In genomic region chr1:10727703-10728348, GRCh38 we compare ENCODE assay signal across 18 cellular contexts.
DNase-seq lines count a peak whose midpoint lies in the region; ATAC-seq, FAIRE-seq and TF ChIP-seq lines count a peak whose summit lies in the region.
"Had no signal": no experiment of that assay in that cellular context is flagged by ENCODE, and none has a peak within 500 bp of the region (broad histone marks: within the 10 kb centered on the region; RNA-seq: fewer than 3 reads in every experiment).

No MANE protein-coding gene starts in this region.

- H3K9me3 ChIP-seq in H1 (ENCODE audit: insufficient read depth in 2 of 2, low read depth in 1 of 2, low read length in 1 of 2) = no peaks in the 10 kb centered on the region
- no peaks in the 10 kb centered on the region for H3K9me3 ChIP-seq in neural progenitor cell (ENCODE audit: low read depth)
- H3K9me3 ChIP-seq in trophoblast cell (ENCODE audit: insufficient read depth, low read depth, low read length) = peaks cover 3% of the 10 kb centered on the region
- H3K9me3 ChIP-seq: vagina had no signal

- H3K79me1 ChIP-seq in H1 (ENCODE audit: low read depth, low read length) (no peaks in the 10 kb centered on the region), trophoblast cell (ENCODE audit: low read length) (no peaks in the 10 kb centered on the region)

- H3K36me3 Mint-ChIP-seq in neural progenitor cell = no peaks in the 10 kb centered on the region
- H3K36me3 Mint-ChIP-seq: activated naive CD8-positive, alpha-beta T cell treated with anti-CD3 and anti-CD28 coated beads, Interleukin-2, amount 10 ng/mL, durations not matched to agents 7 days and 5 days; stimulated activated effector memory CD8-positive, alpha-beta T cell treated with anti-CD3 and anti-CD28 coated beads, Interleukin-12 subunit alpha, Interleukin-12 subunit beta, amount 100 ng/mL, for 72 hours had no signal

- no peak overlapping the region for H3K27ac ChIP-seq in H1 (ENCODE audit: low read depth, low read length)
- H3K27ac ChIP-seq in neural progenitor cell = peak overlapping the region; percentile 97
- H3K27ac ChIP-seq in trophoblast cell (ENCODE audit: low read depth, low read length) = no peak overlapping the region
- H3K27ac ChIP-seq: GM23248, vagina had no signal

- H3K4me1 ChIP-seq in H1 (replicated peaks in 1 of 4; ENCODE audit: control insufficient read depth in 3 of 4, insufficient read depth in 4 of 4, low read length in 3 of 4) (peaks cover 0 to 9% (median 3%) of the 10 kb centered on the region in 4 experiments; a peak in 5 of 7 replicates), neural progenitor cell (peaks cover 47% of the 10 kb centered on the region), trophoblast cell (ENCODE audit: control insufficient read depth in 1 of 2, insufficient read depth in 2 of 2, low read length in 2 of 2) (no peaks in the 10 kb centered on the region)

- no peak for FAIRE-seq in H1 (lab: Jason Lieb, UNC)
- FAIRE-seq: endometrium had no signal

- H3K27ac Mint-ChIP-seq in neural progenitor cell = peak overlapping the region; percentile 99
- H3K27ac Mint-ChIP-seq: activated naive CD8-positive, alpha-beta T cell treated with anti-CD3 and anti-CD28 coated beads, Interleukin-2, amount 10 ng/mL, durations not matched to agents 7 days and 5 days; B cell; stimulated activated effector memory CD8-positive, alpha-beta T cell treated with anti-CD3 and anti-CD28 coated beads, Interleukin-12 subunit alpha, Interleukin-12 subunit beta, amount 100 ng/mL, for 72 hours had no signal

- H3K4me1 Mint-ChIP-seq in neural progenitor cell = peaks cover 75% of the 10 kb centered on the region
- H3K4me1 Mint-ChIP-seq: activated naive CD8-positive, alpha-beta T cell treated with anti-CD3 and anti-CD28 coated beads, Interleukin-2, amount 10 ng/mL, durations not matched to agents 7 days and 5 days; B cell; stimulated activated effector memory CD8-positive, alpha-beta T cell treated with anti-CD3 and anti-CD28 coated beads, Interleukin-12 subunit alpha, Interleukin-12 subunit beta, amount 100 ng/mL, for 72 hours had no signal

- no peak overlapping the region; the same call in none of the 2 replicates for H4K8ac ChIP-seq in H1 (ENCODE audit: extremely low read depth, insufficient read depth, low read length)
- no peak overlapping the region for H4K8ac ChIP-seq in trophoblast cell (ENCODE audit: low read depth, low read length)

- no peak overlapping the region; the same call in 1 of the 2 replicates for H2BK15ac ChIP-seq in H1 (ENCODE audit: low read length)

- no peak for TF ChIP-seq POLR2A in H1 (IDR thresholded peaks at IDR 0.05; ENCODE audit: control extremely low read depth in 1 of 2, low read depth in 2 of 2, low read length in 2 of 2)

- H3K4ac ChIP-seq in H1 (replicated peaks; ENCODE audit: insufficient read length, low read depth, low read length) (no peak overlapping the region), trophoblast cell (ENCODE audit: low read depth, low read length) (no peak overlapping the region)

- H3K23me2 ChIP-seq in H1 (ENCODE audit: low read depth, low read length) = no peaks in the 10 kb centered on the region

- H3K36me3 ChIP-seq in H1 (ENCODE audit: control insufficient read depth in 2 of 4, insufficient read depth in 4 of 4, low read length in 3 of 4) (no peaks in the 10 kb centered on the region), neural progenitor cell (no peaks in the 10 kb centered on the region), trophoblast cell (ENCODE audit: control insufficient read depth in 1 of 2, insufficient read depth in 2 of 2, low read length in 2 of 2) (no peaks in the 10 kb centered on the region)
- H3K36me3 ChIP-seq: vagina had no signal

- H4K5ac ChIP-seq in H1 (ENCODE audit: insufficient read length, low read depth, low read length) = no peak overlapping the region

- H4K12ac ChIP-seq in trophoblast cell (ENCODE audit: low read depth, low read length) = no peak overlapping the region

- H4K91ac ChIP-seq in H1 (replicated peaks; ENCODE audit: insufficient read length, low read length) = no peak overlapping the region
- no peak overlapping the region for H4K91ac ChIP-seq in trophoblast cell (ENCODE audit: low read depth, low read length)

- 93% methylated on average over 19 of the region's 19 CpGs; no CpG with 5 or more reads in 1 of the 2 experiments for WGBS in H1 (ENCODE audit: extremely low coverage in 1 of 2, insufficient coverage in 1 of 2, insufficient read length in 1 of 2, insufficient replicate concordance in 2 of 2, low coverage in 1 of 2, low lambda C conversion rate in 2 of 2, missing lambda C conversion rate in 1 of 2), 2 experiments
- WGBS in trophoblast cell (ENCODE audit: extremely low coverage, insufficient coverage, insufficient read length) = no CpG with 5 or more reads among the region's 19 CpGs

- DNase-seq in DMS153 (lab: John Stamatoyannopoulos, UW) (peak; percentile 85), NCI-H2081 (lab: John Stamatoyannopoulos, UW) (peak; percentile 80 to 90), H1 (ENCODE audit: low read depth in 1 of 2, low spot score in 2 of 2) (no peak), neural progenitor cell (ENCODE audit: low spot score) (no peak), trophoblast cell (no peak), HPDE6-E6E7 (ENCODE audit: extremely low spot score) (no peak), T-helper 2 cell (no peak)
- DNase-seq: activated CD4-positive, alpha-beta T cell treated with anti-CD3 and anti-CD28 coated beads for 4 hours; activated naive CD8-positive, alpha-beta T cell treated with anti-CD3 and anti-CD28 coated beads, Interleukin-2, amount 10 ng/mL, durations not matched to agents 7 days and 5 days; central memory CD4-positive, alpha-beta T cell; foreskin fibroblast; GM23248 had no signal

- peaks cover 15% of the 10 kb centered on the region for H3K27me3 Mint-ChIP-seq in neural progenitor cell (ENCODE audit: insufficient read depth, low read depth)
- H3K27me3 Mint-ChIP-seq: B cell had no signal

- POLR2A ChIA-PET in H1 (lab: Charles Lee; ENCODE audit: partially characterized antibody) = interaction anchor here (1.2 kb wide), 1 partner anchor 11 kb away, joined by 3 read pairs; no protein-coding TSS in a partner anchor

- no peak for TF ChIP-seq EP300 in H1 (IDR thresholded peaks at IDR 0.05; ENCODE audit: borderline replicate concordance in 1 of 2, low read depth in 2 of 2, low read length in 2 of 2)

- H3K79me2 ChIP-seq in H1 (ENCODE audit: control insufficient read depth in 1 of 2, insufficient read depth in 2 of 2, low read length in 2 of 2) (no peaks in the 10 kb centered on the region), neural progenitor cell (ENCODE audit: low read depth) (no peaks in the 10 kb centered on the region), trophoblast cell (ENCODE audit: control insufficient read depth, insufficient read depth, low read length, poor library complexity) (no peaks in the 10 kb centered on the region)

- no peak for ATAC-seq in HG02571 (IDR thresholded peaks at IDR 0.05; ENCODE audit: unreplicated experiment)
- ATAC-seq: stimulated activated effector memory CD8-positive, alpha-beta T cell treated with anti-CD3 and anti-CD28 coated beads, Interleukin-12 subunit alpha, Interleukin-12 subunit beta, amount 100 ng/mL, for 72 hours had no signal

- no peak overlapping the region for H2BK20ac ChIP-seq in H1 (ENCODE audit: low read length)

- H3K4me3 Mint-ChIP-seq in neural progenitor cell = peak overlapping the region; percentile 61
- H3K4me3 Mint-ChIP-seq: activated naive CD8-positive, alpha-beta T cell treated with anti-CD3 and anti-CD28 coated beads, Interleukin-2, amount 10 ng/mL, durations not matched to agents 7 days and 5 days; B cell; stimulated activated effector memory CD8-positive, alpha-beta T cell treated with anti-CD3 and anti-CD28 coated beads, Interleukin-12 subunit alpha, Interleukin-12 subunit beta, amount 100 ng/mL, for 72 hours had no signal

- no peak overlapping the region for H3K23ac ChIP-seq in H1 (ENCODE audit: insufficient read length)
- H3K23ac ChIP-seq in trophoblast cell (ENCODE audit: low read length) = no peak overlapping the region

- CTCF ChIA-PET in H1 (lab: Charles Lee; ENCODE audit: partially characterized antibody) = interaction anchor here (0.6 to 2.1 kb wide), 3 partner anchors 11 to 15 kb away, joined by 3 to 6 read pairs (median 3); no protein-coding TSS in a partner anchor

- H3K9ac ChIP-seq in H1 (replicated peaks in 1 of 4; ENCODE audit: extremely low read depth in 1 of 4, low read depth in 3 of 4, low read length in 3 of 4) (no peak overlapping the region), neural progenitor cell (no peak overlapping the region), trophoblast cell (ENCODE audit: low read length) (no peak overlapping the region)
- H3K9ac ChIP-seq: GM23248 had no signal

- TF ChIP-seq CTCF in H1 (IDR thresholded peaks at IDR 0.05; ENCODE audit: control extremely low read depth in 1 of 3, insufficient read depth in 1 of 3, low read depth in 1 of 3, low read length in 3 of 3) (no peak), neural progenitor cell (IDR thresholded peaks at IDR 0.05) (no peak)

- no peak overlapping the region for H2AFZ ChIP-seq in H1 (ENCODE audit: low read length)
- H2AFZ ChIP-seq in neural progenitor cell (replicated peaks) = no peak overlapping the region
- no peak overlapping the region for H2AFZ ChIP-seq in trophoblast cell (ENCODE audit: insufficient read depth, low read length, poor library complexity)
- H2AFZ ChIP-seq: GM23248 had no signal

- no peak overlapping the region for H3K56ac ChIP-seq in H1 (replicated peaks; ENCODE audit: insufficient read length, low read depth, low read length)

- peaks cover 25% of the 10 kb centered on the region for H3F3A ChIP-seq in neural progenitor cell (ENCODE audit: low read depth)

- 0 out of 2 replicates have a peak overlapping the region, but pooled peaks have one; percentile 27 for H2AK5ac ChIP-seq in H1 (ENCODE audit: low read depth, low read length)
- no peak overlapping the region for H2AK5ac ChIP-seq in trophoblast cell (ENCODE audit: low read length)

- H3K27me3 ChIP-seq in H1 (replicated peaks in 1 of 4; ENCODE audit: control insufficient read depth in 3 of 4, extremely low read depth in 1 of 4, insufficient read depth in 3 of 4, low read length in 3 of 4) = no peaks in the 10 kb centered on the region
- no peaks in the 10 kb centered on the region for H3K27me3 ChIP-seq in neural progenitor cell
- H3K27me3 ChIP-seq in trophoblast cell (ENCODE audit: insufficient read depth, low read length) = no peaks in the 10 kb centered on the region
- H3K27me3 ChIP-seq: vagina had no signal

- H3K9me3 Mint-ChIP-seq in neural progenitor cell = no peaks in the 10 kb centered on the region
- H3K9me3 Mint-ChIP-seq: activated naive CD8-positive, alpha-beta T cell treated with anti-CD3 and anti-CD28 coated beads, Interleukin-2, amount 10 ng/mL, durations not matched to agents 7 days and 5 days; stimulated activated effector memory CD8-positive, alpha-beta T cell treated with anti-CD3 and anti-CD28 coated beads, Interleukin-12 subunit alpha, Interleukin-12 subunit beta, amount 100 ng/mL, for 72 hours had no signal

- H2BK5ac ChIP-seq in H1 (ENCODE audit: low read depth, low read length) (no peak overlapping the region), trophoblast cell (ENCODE audit: low read depth, low read length, poor library complexity) (no peak overlapping the region)

- no peak overlapping the region for H3K4me2 ChIP-seq in H1 (ENCODE audit: insufficient read depth in 1 of 2, low read depth in 2 of 2, low read length in 2 of 2)
- H3K4me2 ChIP-seq in neural progenitor cell = peak overlapping the region; percentile 63
- no peak overlapping the region for H3K4me2 ChIP-seq in trophoblast cell (ENCODE audit: low read length)

- H4K20me1 ChIP-seq in H1 (replicated peaks in 1 of 2; ENCODE audit: control insufficient read depth in 1 of 2, insufficient read depth in 2 of 2, low read length in 2 of 2) (no peaks in the 10 kb centered on the region), neural progenitor cell (ENCODE audit: low read depth) (no peaks in the 10 kb centered on the region)

- no peak for TF ChIP-seq RAD21 in H1 (IDR thresholded peaks at IDR 0.05 in 1 of 2, conservative IDR thresholded peaks at IDR 0.05 in 1 of 2; ENCODE audit: low read depth in 2 of 2, low read length in 2 of 2)

- H3K4me3 ChIP-seq in H1 (ENCODE audit: extremely low read depth in 1 of 4, insufficient read depth in 2 of 4, low read depth in 3 of 4, low read length in 4 of 4) = no peak overlapping the region
- H3K4me3 ChIP-seq in neural progenitor cell = no peak overlapping the region
- H3K4me3 ChIP-seq in trophoblast cell (ENCODE audit: low read depth, low read length) = no peak overlapping the region
- H3K4me3 ChIP-seq: GM23248, skin epidermis, vagina had no signal

- no peak overlapping the region for H2BK12ac ChIP-seq in H1 (ENCODE audit: low read depth, low read length)
- H2BK12ac ChIP-seq in trophoblast cell (ENCODE audit: low read length) = no peak overlapping the region

- H3K18ac ChIP-seq in H1 (ENCODE audit: extremely low read depth, low read length) (no peak overlapping the region), trophoblast cell (ENCODE audit: low read length) (no peak overlapping the region)

- H2BK120ac ChIP-seq in H1 (replicated peaks; ENCODE audit: low read depth, low read length) (no peak overlapping the region), trophoblast cell (ENCODE audit: insufficient read depth, low read length, poor library complexity) (no peak overlapping the region)

- H3K14ac ChIP-seq in H1 (ENCODE audit: insufficient read length) (no peak overlapping the region), trophoblast cell (ENCODE audit: low read length) (no peak overlapping the region)

Comparison
In these comparisons a context has a peak if more than half of its experiments do, and no peak if none do; other contexts are left out.
1. DNase-seq: peak in DMS153 (single experiment) and NCI-H2081 (2 of 2); none in H1 (0 of 2), neural progenitor cell (single experiment), trophoblast cell (0 of 2), HPDE6-E6E7 (single experiment) and T-helper 2 cell (0 of 5).